Comparison of ENCODE assay signal across 8 cellular contexts in genomic region chr12:30796891-30797371, GRCh38. TPM values are rescaled to one million over a fixed set of nuclear protein-coding genes. Genes with fewer than 3 reads are reported as not detected.
DNase-seq lines count a peak whose midpoint lies in the region; ATAC-seq and TF ChIP-seq lines count a peak whose summit lies in the region.

No MANE protein-coding gene starts in this region.

- no peaks in the 10 kb centered on the region for H3K36me3 ChIP-seq in cardiac muscle cell

- intact Hi-C loops in cardiac septum (cut with DNase I), result no loop called here
- intact Hi-C loops in activated T-helper 1 cell treated with anti-CD3 and anti-CD28 coated beads, Interleukin-12 subunit alpha, Interleukin-12 subunit beta, Interleukin-2, Interleukin-4 antibody, amounts not matched to agents 30 ng/mL and 10 ng/mL and 1 ng/mL, durations not matched to agents 14 hours and 24 hours and 36 hours (cut with micrococcal nuclease), result no loop called here

- H3K27me3 Mint-ChIP-seq in activated T-helper 1 cell treated with anti-CD3 and anti-CD28 coated beads, Interleukin-12 subunit alpha, Interleukin-12 subunit beta, Interleukin-2, Interleukin-4 antibody, amounts not matched to agents 30 ng/mL and 10 ng/mL and 1 ng/mL, durations not matched to agents 14 hours and 24 hours and 36 hours (ENCODE audit: insufficient read depth), result peaks cover 46% of the 10 kb centered on the region
- H3K27me3 Mint-ChIP-seq in stimulated activated memory B cell treated with anti-CD40 and anti-IgM and Interleukin-4, amounts not matched to agents 10 μg/mL and 1 μg/mL and 100 μg/mL, for 72 hours, result peaks cover 60% of the 10 kb centered on the region

- peaks cover 16% of the 10 kb centered on the region for H3K4me1 Mint-ChIP-seq in activated T-helper 1 cell treated with anti-CD3 and anti-CD28 coated beads, Interleukin-12 subunit alpha, Interleukin-12 subunit beta, Interleukin-2, Interleukin-4 antibody, amounts not matched to agents 30 ng/mL and 10 ng/mL and 1 ng/mL, durations not matched to agents 14 hours and 24 hours and 36 hours (ENCODE audit: low read depth)
- H3K4me1 Mint-ChIP-seq in stimulated activated memory B cell treated with anti-CD40 and anti-IgM and Interleukin-4, amounts not matched to agents 10 μg/mL and 1 μg/mL and 100 μg/mL, for 72 hours, result peaks cover 30% of the 10 kb centered on the region

- peak overlapping the region; percentile 72 for H3K4me3 Mint-ChIP-seq in activated T-helper 1 cell treated with anti-CD3 and anti-CD28 coated beads, Interleukin-12 subunit alpha, Interleukin-12 subunit beta, Interleukin-2, Interleukin-4 antibody, amounts not matched to agents 30 ng/mL and 10 ng/mL and 1 ng/mL, durations not matched to agents 14 hours and 24 hours and 36 hours
- peak overlapping the region; percentile 74 for H3K4me3 Mint-ChIP-seq in stimulated activated memory B cell treated with anti-CD40 and anti-IgM and Interleukin-4, amounts not matched to agents 10 μg/mL and 1 μg/mL and 100 μg/mL, for 72 hours

- H3K27me3 ChIP-seq in cardiac muscle cell, result peaks cover 11% of the 10 kb centered on the region

- no peak overlapping the region for H3K27ac ChIP-seq in cardiac muscle cell

- H3K36me3 Mint-ChIP-seq in activated T-helper 1 cell treated with anti-CD3 and anti-CD28 coated beads, Interleukin-12 subunit alpha, Interleukin-12 subunit beta, Interleukin-2, Interleukin-4 antibody, amounts not matched to agents 30 ng/mL and 10 ng/mL and 1 ng/mL, durations not matched to agents 14 hours and 24 hours and 36 hours (ENCODE audit: low read depth), result no peaks in the 10 kb centered on the region
- no peaks in the 10 kb centered on the region for H3K36me3 Mint-ChIP-seq in stimulated activated memory B cell treated with anti-CD40 and anti-IgM and Interleukin-4, amounts not matched to agents 10 μg/mL and 1 μg/mL and 100 μg/mL, for 72 hours

- H3K4me1 ChIP-seq in cardiac muscle cell (ENCODE audit: low read depth), result no peaks in the 10 kb centered on the region

- DNase-seq in cardiac muscle cell (ENCODE audit: low read depth in 1 of 2, low spot score in 1 of 2) (peak; percentile 20 to 31), cardiac septum (ENCODE audit: low spot score) (no peak), Ammon's horn (ENCODE audit: low spot score) (no peak)
- DNase-seq in activated T-helper 1 cell treated with anti-CD3 and anti-CD28 coated beads, Interleukin-12 subunit alpha, Interleukin-12 subunit beta, Interleukin-2, Interleukin-4 antibody, amounts not matched to agents 30 ng/mL and 10 ng/mL and 1 ng/mL, durations not matched to agents 14 hours and 24 hours and 36 hours (ENCODE audit: low spot score), result no peak

- no peak for ATAC-seq in stimulated activated memory B cell treated with anti-CD40 and anti-IgM and Interleukin-4, amounts not matched to agents 10 μg/mL and 1 μg/mL and 100 μg/mL, for 72 hours
- ATAC-seq in HG03469 (IDR thresholded peaks at IDR 0.05; ENCODE audit: unreplicated experiment), result no peak
- no peak for ATAC-seq in HG02678 (IDR thresholded peaks at IDR 0.05; ENCODE audit: unreplicated experiment)

- H3K9me3 ChIP-seq in cardiac muscle cell (ENCODE audit: low read depth), result no peaks in the 10 kb centered on the region

- H3K9me3 Mint-ChIP-seq in activated T-helper 1 cell treated with anti-CD3 and anti-CD28 coated beads, Interleukin-12 subunit alpha, Interleukin-12 subunit beta, Interleukin-2, Interleukin-4 antibody, amounts not matched to agents 30 ng/mL and 10 ng/mL and 1 ng/mL, durations not matched to agents 14 hours and 24 hours and 36 hours, result no peaks in the 10 kb centered on the region
- H3K9me3 Mint-ChIP-seq in stimulated activated memory B cell treated with anti-CD40 and anti-IgM and Interleukin-4, amounts not matched to agents 10 μg/mL and 1 μg/mL and 100 μg/mL, for 72 hours, result no peaks in the 10 kb centered on the region

- no peak overlapping the region for H3K27ac Mint-ChIP-seq in activated T-helper 1 cell treated with anti-CD3 and anti-CD28 coated beads, Interleukin-12 subunit alpha, Interleukin-12 subunit beta, Interleukin-2, Interleukin-4 antibody, amounts not matched to agents 30 ng/mL and 10 ng/mL and 1 ng/mL, durations not matched to agents 14 hours and 24 hours and 36 hours
- no peak overlapping the region for H3K27ac Mint-ChIP-seq in stimulated activated memory B cell treated with anti-CD40 and anti-IgM and Interleukin-4, amounts not matched to agents 10 μg/mL and 1 μg/mL and 100 μg/mL, for 72 hours

- peak overlapping the region; percentile 50 for H3K4me3 ChIP-seq in cardiac muscle cell
- peak overlapping the region; percentile 61 for H3K4me3 ChIP-seq in iPS-11a (ENCODE audit: low read depth, low read length)

- TF ChIP-seq CTCF in cardiac muscle cell (IDR thresholded peaks at IDR 0.05; ENCODE audit: low read depth, low read length), result no peak

RNA-seq across cellular contexts. Expression of gene CAPRIN2, which starts 42.2 kb away (rescaled TPM):
- total RNA-seq in cardiac muscle cell (30.6 and 38.4 TPM in 2 replicates), cardiac septum (29.0 TPM)
- polyA plus RNA-seq in cardiac muscle cell, result 26.0 and 34.3 TPM in 2 replicates
- 9.1 and 9.4 TPM in 2 replicates for total RNA-seq in activated T-helper 1 cell treated with anti-CD3 and anti-CD28 coated beads, Interleukin-12 subunit alpha, Interleukin-12 subunit beta, Interleukin-2, Interleukin-4 antibody, amounts not matched to agents 30 ng/mL and 10 ng/mL and 1 ng/mL, durations not matched to agents 14 hours and 24 hours and 36 hours

Comparison
In these comparisons a context has a peak if more than half of its experiments do, and no peak if none do; other contexts are left out.
1. DNase-seq: peak in cardiac muscle cell (2 of 2); none in cardiac septum (single experiment), activated T-helper 1 cell treated with anti-CD3 and anti-CD28 coated beads, Interleukin-12 subunit alpha, Interleukin-12 subunit beta, Interleukin-2, Interleukin-4 antibody, amounts not matched to agents 30 ng/mL and 10 ng/mL and 1 ng/mL, durations not matched to agents 14 hours and 24 hours and 36 hours (single experiment) and Ammon's horn (single experiment).